In the genomic region with DNA sequence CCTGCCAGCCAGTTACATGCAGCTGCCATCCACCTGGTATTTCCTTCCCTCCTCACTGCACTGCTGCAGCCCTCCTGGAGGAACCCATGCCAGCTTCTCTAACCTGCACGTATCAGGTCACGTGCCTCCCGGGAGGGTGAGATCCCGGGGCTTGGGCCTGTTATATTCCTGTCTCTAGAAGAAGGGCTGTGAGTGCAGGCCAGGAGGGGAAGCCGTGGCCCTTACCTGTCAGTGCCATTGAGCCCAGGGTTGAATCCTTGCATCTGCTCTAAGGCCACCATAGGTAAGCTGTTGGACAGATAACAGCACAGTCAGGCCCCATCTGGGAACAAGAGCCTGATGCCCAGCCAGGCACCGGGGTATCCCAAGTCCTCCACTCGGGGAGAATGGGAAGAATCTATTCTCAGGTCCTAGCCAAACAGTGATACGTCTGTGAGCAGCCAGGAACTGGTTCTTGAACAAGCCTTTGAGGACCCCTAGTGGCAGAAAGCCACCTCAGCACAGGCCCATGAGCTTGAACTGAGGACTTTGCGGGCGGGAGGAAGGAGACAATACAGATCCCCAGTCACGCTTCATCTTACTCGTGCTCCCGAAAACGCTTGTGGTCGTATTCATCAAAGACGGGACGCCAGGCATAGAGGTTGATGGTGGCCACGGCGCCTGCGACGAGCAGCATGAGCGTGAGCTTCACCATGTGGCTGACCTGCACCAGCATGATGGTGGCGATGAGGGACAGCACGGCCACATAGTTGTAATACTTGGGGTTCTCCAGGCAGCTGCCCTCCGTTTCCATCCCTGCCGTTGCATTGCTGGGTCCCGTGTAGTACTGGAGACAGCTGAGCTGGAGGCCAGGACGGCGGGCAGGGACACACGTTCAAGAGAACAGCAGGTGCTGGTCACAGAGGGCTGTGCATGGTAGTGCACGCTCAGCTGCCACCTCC, we compare ENCODE assay signal across 1 cellular context.
TF ChIP-seq lines count a peak whose summit lies in the region.

No MANE protein-coding gene starts in this region.

TF ChIP-seq in HepG2, 621 proteins besides CTCF, POLR2A, EP300 and RAD21 (continued from another document and continues in another):
- TF ChIP-seq, protein P1, sequence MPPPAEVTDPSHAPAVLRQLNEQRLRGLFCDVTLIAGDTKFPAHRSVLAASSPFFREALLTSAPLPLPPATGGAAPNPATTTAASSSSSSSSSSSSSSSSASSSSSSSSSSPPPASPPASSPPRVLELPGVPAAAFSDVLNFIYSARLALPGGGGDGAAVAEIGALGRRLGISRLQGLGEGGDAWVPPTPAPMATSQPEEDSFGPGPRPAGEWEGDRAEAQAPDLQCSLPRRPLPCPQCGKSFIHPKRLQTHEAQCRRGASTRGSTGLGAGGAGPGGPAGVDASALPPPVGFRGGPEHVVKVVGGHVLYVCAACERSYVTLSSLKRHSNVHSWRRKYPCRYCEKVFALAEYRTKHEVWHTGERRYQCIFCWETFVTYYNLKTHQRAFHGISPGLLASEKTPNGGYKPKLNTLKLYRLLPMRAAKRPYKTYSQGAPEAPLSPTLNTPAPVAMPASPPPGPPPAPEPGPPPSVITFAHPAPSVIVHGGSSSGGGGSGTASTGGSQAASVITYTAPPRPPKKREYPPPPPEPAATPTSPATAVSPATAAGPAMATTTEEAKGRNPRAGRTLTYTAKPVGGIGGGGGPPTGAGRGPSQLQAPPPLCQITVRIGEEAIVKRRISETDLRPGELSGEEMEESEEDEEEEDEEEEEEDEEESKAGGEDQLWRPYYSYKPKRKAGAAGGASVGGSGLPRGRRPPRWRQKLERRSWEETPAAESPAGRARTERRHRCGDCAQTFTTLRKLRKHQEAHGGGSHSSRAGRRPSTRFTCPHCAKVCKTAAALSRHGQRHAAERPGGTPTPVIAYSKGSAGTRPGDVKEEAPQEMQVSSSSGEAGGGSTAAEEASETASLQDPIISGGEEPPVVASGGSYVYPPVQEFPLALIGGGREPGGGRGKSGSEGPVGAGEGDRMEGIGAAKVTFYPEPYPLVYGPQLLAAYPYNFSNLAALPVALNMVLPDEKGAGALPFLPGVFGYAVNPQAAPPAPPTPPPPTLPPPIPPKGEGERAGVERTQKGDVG (CRISPR knock-in tag; IDR thresholded peaks at IDR 0.05; ENCODE audit: borderline replicate concordance), result peak; percentile 30; the same call in 1 of the 2 replicates
- TF ChIP-seq, protein P2, sequence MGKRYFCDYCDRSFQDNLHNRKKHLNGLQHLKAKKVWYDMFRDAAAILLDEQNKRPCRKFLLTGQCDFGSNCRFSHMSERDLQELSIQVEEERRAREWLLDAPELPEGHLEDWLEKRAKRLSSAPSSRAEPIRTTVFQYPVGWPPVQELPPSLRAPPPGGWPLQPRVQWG (CRISPR knock-in tag; IDR thresholded peaks at IDR 0.05; ENCODE audit: borderline replicate concordance, low read depth), result no peak
- TF ChIP-seq, protein P3, sequence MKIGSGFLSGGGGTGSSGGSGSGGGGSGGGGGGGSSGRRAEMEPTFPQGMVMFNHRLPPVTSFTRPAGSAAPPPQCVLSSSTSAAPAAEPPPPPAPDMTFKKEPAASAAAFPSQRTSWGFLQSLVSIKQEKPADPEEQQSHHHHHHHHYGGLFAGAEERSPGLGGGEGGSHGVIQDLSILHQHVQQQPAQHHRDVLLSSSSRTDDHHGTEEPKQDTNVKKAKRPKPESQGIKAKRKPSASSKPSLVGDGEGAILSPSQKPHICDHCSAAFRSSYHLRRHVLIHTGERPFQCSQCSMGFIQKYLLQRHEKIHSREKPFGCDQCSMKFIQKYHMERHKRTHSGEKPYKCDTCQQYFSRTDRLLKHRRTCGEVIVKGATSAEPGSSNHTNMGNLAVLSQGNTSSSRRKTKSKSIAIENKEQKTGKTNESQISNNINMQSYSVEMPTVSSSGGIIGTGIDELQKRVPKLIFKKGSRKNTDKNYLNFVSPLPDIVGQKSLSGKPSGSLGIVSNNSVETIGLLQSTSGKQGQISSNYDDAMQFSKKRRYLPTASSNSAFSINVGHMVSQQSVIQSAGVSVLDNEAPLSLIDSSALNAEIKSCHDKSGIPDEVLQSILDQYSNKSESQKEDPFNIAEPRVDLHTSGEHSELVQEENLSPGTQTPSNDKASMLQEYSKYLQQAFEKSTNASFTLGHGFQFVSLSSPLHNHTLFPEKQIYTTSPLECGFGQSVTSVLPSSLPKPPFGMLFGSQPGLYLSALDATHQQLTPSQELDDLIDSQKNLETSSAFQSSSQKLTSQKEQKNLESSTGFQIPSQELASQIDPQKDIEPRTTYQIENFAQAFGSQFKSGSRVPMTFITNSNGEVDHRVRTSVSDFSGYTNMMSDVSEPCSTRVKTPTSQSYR (CRISPR knock-in tag; IDR thresholded peaks at IDR 0.05; ENCODE audit: borderline replicate concordance), result no peak
- TF ChIP-seq, protein P4, sequence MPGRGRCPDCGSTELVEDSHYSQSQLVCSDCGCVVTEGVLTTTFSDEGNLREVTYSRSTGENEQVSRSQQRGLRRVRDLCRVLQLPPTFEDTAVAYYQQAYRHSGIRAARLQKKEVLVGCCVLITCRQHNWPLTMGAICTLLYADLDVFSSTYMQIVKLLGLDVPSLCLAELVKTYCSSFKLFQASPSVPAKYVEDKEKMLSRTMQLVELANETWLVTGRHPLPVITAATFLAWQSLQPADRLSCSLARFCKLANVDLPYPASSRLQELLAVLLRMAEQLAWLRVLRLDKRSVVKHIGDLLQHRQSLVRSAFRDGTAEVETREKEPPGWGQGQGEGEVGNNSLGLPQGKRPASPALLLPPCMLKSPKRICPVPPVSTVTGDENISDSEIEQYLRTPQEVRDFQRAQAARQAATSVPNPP (CRISPR knock-in tag; IDR thresholded peaks at IDR 0.05), result no peak
- TF ChIP-seq, protein P5, sequence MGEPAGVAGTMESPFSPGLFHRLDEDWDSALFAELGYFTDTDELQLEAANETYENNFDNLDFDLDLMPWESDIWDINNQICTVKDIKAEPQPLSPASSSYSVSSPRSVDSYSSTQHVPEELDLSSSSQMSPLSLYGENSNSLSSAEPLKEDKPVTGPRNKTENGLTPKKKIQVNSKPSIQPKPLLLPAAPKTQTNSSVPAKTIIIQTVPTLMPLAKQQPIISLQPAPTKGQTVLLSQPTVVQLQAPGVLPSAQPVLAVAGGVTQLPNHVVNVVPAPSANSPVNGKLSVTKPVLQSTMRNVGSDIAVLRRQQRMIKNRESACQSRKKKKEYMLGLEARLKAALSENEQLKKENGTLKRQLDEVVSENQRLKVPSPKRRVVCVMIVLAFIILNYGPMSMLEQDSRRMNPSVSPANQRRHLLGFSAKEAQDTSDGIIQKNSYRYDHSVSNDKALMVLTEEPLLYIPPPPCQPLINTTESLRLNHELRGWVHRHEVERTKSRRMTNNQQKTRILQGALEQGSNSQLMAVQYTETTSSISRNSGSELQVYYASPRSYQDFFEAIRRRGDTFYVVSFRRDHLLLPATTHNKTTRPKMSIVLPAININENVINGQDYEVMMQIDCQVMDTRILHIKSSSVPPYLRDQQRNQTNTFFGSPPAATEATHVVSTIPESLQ (CRISPR knock-in tag; conservative IDR thresholded peaks at IDR 0.05), result 0 out of 2 replicates have a peak, but pooled peaks have one; percentile 57
- TF ChIP-seq ZNF781 (CRISPR knock-in tag; IDR thresholded peaks at IDR 0.05; ENCODE audit: borderline replicate concordance, not compliant biosample characterization) (no peak), SMC3 (IDR thresholded peaks at IDR 0.05; ENCODE audit: low read length) (peak; percentile 96), NCOA5 (CRISPR knock-in tag; IDR thresholded peaks at IDR 0.05) (no peak), MIXL1 (CRISPR knock-in tag; IDR thresholded peaks at IDR 0.05) (no peak), RELA (CRISPR knock-in tag; IDR thresholded peaks at IDR 0.05) (peak; percentile 64; the same call in 1 of the 2 replicates), TEAD2 (CRISPR knock-in tag; IDR thresholded peaks at IDR 0.05) (0 out of 2 replicates have a peak, but pooled peaks have one; percentile 25), ZEB1 (IDR thresholded peaks at IDR 0.05; ENCODE audit: insufficient replicate concordance, low read depth) (no peak), ZNF205 (CRISPR knock-in tag; IDR thresholded peaks at IDR 0.05) (0 out of 2 replicates have a peak, but pooled peaks have one; percentile 52), MBNL3 (CRISPR knock-in tag; conservative IDR thresholded peaks at IDR 0.05) (no peak), ZNF703 (CRISPR knock-in tag; IDR thresholded peaks at IDR 0.05; ENCODE audit: borderline replicate concordance) (no peak), ZNF251 (CRISPR knock-in tag; IDR thresholded peaks at IDR 0.05) (no peak), KLF9 (CRISPR knock-in tag; IDR thresholded peaks at IDR 0.05; ENCODE audit: low read depth) (no peak), POLR2G (IDR thresholded peaks at IDR 0.05; ENCODE audit: low read depth, low read length) (peak; percentile 60), SETDB1 (CRISPR knock-in tag; IDR thresholded peaks at IDR 0.05; ENCODE audit: borderline replicate concordance) (no peak), MXD4 (CRISPR knock-in tag; IDR thresholded peaks at IDR 0.05) (peak; percentile 64; the same call in 1 of the 2 replicates), ZFP41 (CRISPR knock-in tag; IDR thresholded peaks at IDR 0.05; ENCODE audit: borderline replicate concordance) (peak; percentile 83; the same call in 1 of the 2 replicates), KLF13 (CRISPR knock-in tag; IDR thresholded peaks at IDR 0.05) (no peak), NR1H2 (CRISPR knock-in tag; IDR thresholded peaks at IDR 0.05; ENCODE audit: borderline replicate concordance, low read depth) (no peak)
- TF ChIP-seq, protein P6, sequence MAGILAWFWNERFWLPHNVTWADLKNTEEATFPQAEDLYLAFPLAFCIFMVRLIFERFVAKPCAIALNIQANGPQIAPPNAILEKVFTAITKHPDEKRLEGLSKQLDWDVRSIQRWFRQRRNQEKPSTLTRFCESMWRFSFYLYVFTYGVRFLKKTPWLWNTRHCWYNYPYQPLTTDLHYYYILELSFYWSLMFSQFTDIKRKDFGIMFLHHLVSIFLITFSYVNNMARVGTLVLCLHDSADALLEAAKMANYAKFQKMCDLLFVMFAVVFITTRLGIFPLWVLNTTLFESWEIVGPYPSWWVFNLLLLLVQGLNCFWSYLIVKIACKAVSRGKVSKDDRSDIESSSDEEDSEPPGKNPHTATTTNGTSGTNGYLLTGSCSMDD (CRISPR knock-in tag; IDR thresholded peaks at IDR 0.05), result no peak
- TF ChIP-seq, protein P7, sequence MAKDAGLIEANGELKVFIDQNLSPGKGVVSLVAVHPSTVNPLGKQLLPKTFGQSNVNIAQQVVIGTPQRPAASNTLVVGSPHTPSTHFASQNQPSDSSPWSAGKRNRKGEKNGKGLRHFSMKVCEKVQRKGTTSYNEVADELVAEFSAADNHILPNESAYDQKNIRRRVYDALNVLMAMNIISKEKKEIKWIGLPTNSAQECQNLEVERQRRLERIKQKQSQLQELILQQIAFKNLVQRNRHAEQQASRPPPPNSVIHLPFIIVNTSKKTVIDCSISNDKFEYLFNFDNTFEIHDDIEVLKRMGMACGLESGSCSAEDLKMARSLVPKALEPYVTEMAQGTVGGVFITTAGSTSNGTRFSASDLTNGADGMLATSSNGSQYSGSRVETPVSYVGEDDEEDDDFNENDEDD (CRISPR knock-in tag; IDR thresholded peaks at IDR 0.05; ENCODE audit: borderline replicate concordance), result 0 out of 2 replicates have a peak, but pooled peaks have one; percentile 3
- TF ChIP-seq, protein P8, sequence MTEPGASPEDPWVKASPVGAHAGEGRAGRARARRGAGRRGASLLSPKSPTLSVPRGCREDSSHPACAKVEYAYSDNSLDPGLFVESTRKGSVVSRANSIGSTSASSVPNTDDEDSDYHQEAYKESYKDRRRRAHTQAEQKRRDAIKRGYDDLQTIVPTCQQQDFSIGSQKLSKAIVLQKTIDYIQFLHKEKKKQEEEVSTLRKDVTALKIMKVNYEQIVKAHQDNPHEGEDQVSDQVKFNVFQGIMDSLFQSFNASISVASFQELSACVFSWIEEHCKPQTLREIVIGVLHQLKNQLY (CRISPR knock-in tag; IDR thresholded peaks at IDR 0.05), result no peak
- TF ChIP-seq, protein P9, sequence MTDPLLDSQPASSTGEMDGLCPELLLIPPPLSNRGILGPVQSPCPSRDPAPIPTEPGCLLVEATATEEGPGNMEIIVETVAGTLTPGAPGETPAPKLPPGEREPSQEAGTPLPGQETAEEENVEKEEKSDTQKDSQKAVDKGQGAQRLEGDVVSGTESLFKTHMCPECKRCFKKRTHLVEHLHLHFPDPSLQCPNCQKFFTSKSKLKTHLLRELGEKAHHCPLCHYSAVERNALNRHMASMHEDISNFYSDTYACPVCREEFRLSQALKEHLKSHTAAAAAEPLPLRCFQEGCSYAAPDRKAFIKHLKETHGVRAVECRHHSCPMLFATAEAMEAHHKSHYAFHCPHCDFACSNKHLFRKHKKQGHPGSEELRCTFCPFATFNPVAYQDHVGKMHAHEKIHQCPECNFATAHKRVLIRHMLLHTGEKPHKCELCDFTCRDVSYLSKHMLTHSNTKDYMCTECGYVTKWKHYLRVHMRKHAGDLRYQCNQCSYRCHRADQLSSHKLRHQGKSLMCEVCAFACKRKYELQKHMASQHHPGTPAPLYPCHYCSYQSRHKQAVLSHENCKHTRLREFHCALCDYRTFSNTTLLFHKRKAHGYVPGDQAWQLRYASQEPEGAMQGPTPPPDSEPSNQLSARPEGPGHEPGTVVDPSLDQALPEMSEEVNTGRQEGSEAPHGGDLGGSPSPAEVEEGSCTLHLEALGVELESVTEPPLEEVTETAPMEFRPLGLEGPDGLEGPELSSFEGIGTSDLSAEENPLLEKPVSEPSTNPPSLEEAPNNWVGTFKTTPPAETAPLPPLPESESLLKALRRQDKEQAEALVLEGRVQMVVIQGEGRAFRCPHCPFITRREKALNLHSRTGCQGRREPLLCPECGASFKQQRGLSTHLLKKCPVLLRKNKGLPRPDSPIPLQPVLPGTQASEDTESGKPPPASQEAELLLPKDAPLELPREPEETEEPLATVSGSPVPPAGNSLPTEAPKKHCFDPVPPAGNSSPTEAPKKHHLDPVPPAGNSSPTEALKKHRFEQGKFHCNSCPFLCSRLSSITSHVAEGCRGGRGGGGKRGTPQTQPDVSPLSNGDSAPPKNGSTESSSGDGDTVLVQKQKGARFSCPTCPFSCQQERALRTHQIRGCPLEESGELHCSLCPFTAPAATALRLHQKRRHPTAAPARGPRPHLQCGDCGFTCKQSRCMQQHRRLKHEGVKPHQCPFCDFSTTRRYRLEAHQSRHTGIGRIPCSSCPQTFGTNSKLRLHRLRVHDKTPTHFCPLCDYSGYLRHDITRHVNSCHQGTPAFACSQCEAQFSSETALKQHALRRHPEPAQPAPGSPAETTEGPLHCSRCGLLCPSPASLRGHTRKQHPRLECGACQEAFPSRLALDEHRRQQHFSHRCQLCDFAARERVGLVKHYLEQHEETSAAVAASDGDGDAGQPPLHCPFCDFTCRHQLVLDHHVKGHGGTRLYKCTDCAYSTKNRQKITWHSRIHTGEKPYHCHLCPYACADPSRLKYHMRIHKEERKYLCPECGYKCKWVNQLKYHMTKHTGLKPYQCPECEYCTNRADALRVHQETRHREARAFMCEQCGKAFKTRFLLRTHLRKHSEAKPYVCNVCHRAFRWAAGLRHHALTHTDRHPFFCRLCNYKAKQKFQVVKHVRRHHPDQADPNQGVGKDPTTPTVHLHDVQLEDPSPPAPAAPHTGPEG (CRISPR knock-in tag; IDR thresholded peaks at IDR 0.05), result peak; percentile 94
